In genomic region chr5:34054330-34054729, GRCh38 we compare ENCODE assay signal across 16 cellular contexts. TPM values are rescaled to one million over a fixed set of nuclear protein-coding genes. Genes with fewer than 3 reads are reported as not detected.
A peak's percentile ranks its signal among the peaks of the same experiment; 100 is the strongest.
DNase-seq lines count a peak whose midpoint lies in the region; TF ChIP-seq lines count a peak whose summit lies in the region.
"Had no signal": no experiment of that assay in that cellular context is flagged by ENCODE, and none has a peak within 500 bp of the region (broad histone marks: within the 10 kb centered on the region; RNA-seq: fewer than 3 reads in every experiment).

No MANE protein-coding gene starts in this region.

- intact Hi-C loops in colonic mucosa (cut with DNase I), result no loop called here
- intact Hi-C loops in PC-9 (cut with micrococcal nuclease; ENCODE audit: unreplicated experiment), result no loop called here

- H3K36me3 Mint-ChIP-seq in HFFc6 (ENCODE audit: low read depth) (peaks cover 5% of the 10 kb centered on the region; the same call in 1 of the 2 replicates), glutamatergic neuron (ENCODE audit: unreplicated experiment) (no peaks in the 10 kb centered on the region), neural progenitor cell (peaks cover 4% of the 10 kb centered on the region)

- TF ChIP-seq CTCF in HFFc6 (IDR thresholded peaks at IDR 0.05) (no peak), glutamatergic neuron (IDR thresholded peaks at IDR 0.05; ENCODE audit: partially characterized antibody, unreplicated experiment) (no peak), neural progenitor cell (IDR thresholded peaks at IDR 0.05) (no peak), colonic mucosa (IDR thresholded peaks at IDR 0.05) (no peak), PC-9 (conservative IDR thresholded peaks at IDR 0.05) (no peak)

- DNase-seq in HFFc6 (no peak), SJCRH30 (no peak), glutamatergic neuron (no peak), neural progenitor cell (ENCODE audit: low spot score) (no peak), RPMI8226 (no peak), NCI-H2029 (lab: John Stamatoyannopoulos, UW) (no peak), colonic mucosa (no peak), PC-9 (no peak)
- DNase-seq: Caco-2; CD4-positive, CD25-positive, alpha-beta regulatory T cell; DMS153; MG63; NCI-H1092 treated with DMSO at 0.1 percent for 48 hours; NCI-H2227 treated with DMSO at 0.1 percent for 48 hours had no signal

- no peaks in the 10 kb centered on the region for H3K27me3 ChIP-seq in SJCRH30
- no peaks in the 10 kb centered on the region for H3K27me3 ChIP-seq in neural progenitor cell
- no peaks in the 10 kb centered on the region for H3K27me3 ChIP-seq in colonic mucosa
- H3K27me3 ChIP-seq in PC-9 (ENCODE audit: insufficient read depth, low read depth), result no peaks in the 10 kb centered on the region
- H3K27me3 ChIP-seq: MG63, SJSA1 had no signal

- no TSS peak for BruUV-seq in PC-9 (replicated peaks; lab: Mats Ljungman, UMichigan)

- H3K4me2 ChIP-seq in neural progenitor cell (no peak overlapping the region), PC-9 (no peak overlapping the region)

- H3K9me3 ChIP-seq in SJCRH30 (replicated peaks) (no peaks in the 10 kb centered on the region), neural progenitor cell (ENCODE audit: low read depth) (no peaks in the 10 kb centered on the region), colonic mucosa (no peaks in the 10 kb centered on the region), PC-9 (ENCODE audit: insufficient read depth, low read depth) (no peaks in the 10 kb centered on the region)
- H3K9me3 ChIP-seq: Caco-2, MG63, SJSA1 had no signal

- POLR2A ChIA-PET in PC-9 (lab: Charles Lee; ENCODE audit: unreplicated experiment), result no interaction called here

- peak overlapping the region; percentile 65 for H3K27ac ChIP-seq in SJCRH30
- no peak overlapping the region for H3K27ac ChIP-seq in neural progenitor cell
- H3K27ac ChIP-seq in colonic mucosa, result no peak overlapping the region
- no peak overlapping the region for H3K27ac ChIP-seq in PC-9
- H3K27ac ChIP-seq: SJSA1 had no signal

- no peaks in the 10 kb centered on the region for H3F3A ChIP-seq in neural progenitor cell (ENCODE audit: low read depth)
- no peaks in the 10 kb centered on the region for H3F3A ChIP-seq in PC-9 (ENCODE audit: insufficient read depth, low read depth)

- H3K27ac Mint-ChIP-seq in HFFc6 (peak overlapping the region; percentile 81), glutamatergic neuron (ENCODE audit: unreplicated experiment) (peak overlapping the region; percentile 50), neural progenitor cell (peak overlapping the region; percentile 64)
- H3K27ac Mint-ChIP-seq: B cell; CD4-positive, CD25-positive, alpha-beta regulatory T cell had no signal

- H3K4me3 ChIP-seq in SJCRH30 (no peak overlapping the region), neural progenitor cell (no peak overlapping the region), colonic mucosa (no peak overlapping the region), PC-9 (no peak overlapping the region)
- H3K4me3 ChIP-seq: MG63, SJSA1 had no signal

- H3K36me3 ChIP-seq in SJCRH30, result no peaks in the 10 kb centered on the region
- no peaks in the 10 kb centered on the region for H3K36me3 ChIP-seq in neural progenitor cell
- no peaks in the 10 kb centered on the region for H3K36me3 ChIP-seq in colonic mucosa
- H3K36me3 ChIP-seq in PC-9 (ENCODE audit: low read depth), result no peaks in the 10 kb centered on the region
- H3K36me3 ChIP-seq: MG63, SJSA1 had no signal

- no peaks in the 10 kb centered on the region for H3K9me2 ChIP-seq in PC-9 (ENCODE audit: insufficient read depth)

- H2AFZ ChIP-seq in neural progenitor cell (replicated peaks) (no peak overlapping the region), PC-9 (no peak overlapping the region)

- CTCF ChIA-PET in PC-9 (lab: Charles Lee), result no interaction called here

- H3K79me2 ChIP-seq in neural progenitor cell (ENCODE audit: low read depth) (no peaks in the 10 kb centered on the region), PC-9 (ENCODE audit: low read depth) (no peaks in the 10 kb centered on the region)

- H3K27me3 Mint-ChIP-seq in HFFc6 (ENCODE audit: insufficient read depth) (no peaks in the 10 kb centered on the region; the same call in none of the 2 replicates), glutamatergic neuron (ENCODE audit: unreplicated experiment) (peaks cover 4% of the 10 kb centered on the region), neural progenitor cell (ENCODE audit: insufficient read depth, low read depth) (no peaks in the 10 kb centered on the region)
- H3K27me3 Mint-ChIP-seq: B cell; CD4-positive, CD25-positive, alpha-beta regulatory T cell had no signal

- H4K20me1 ChIP-seq in neural progenitor cell (ENCODE audit: low read depth) (no peaks in the 10 kb centered on the region), PC-9 (ENCODE audit: insufficient read depth) (no peaks in the 10 kb centered on the region)

- no peak overlapping the region for H3K4me3 Mint-ChIP-seq in HFFc6
- no peak overlapping the region for H3K4me3 Mint-ChIP-seq in glutamatergic neuron (ENCODE audit: unreplicated experiment)
- no peak overlapping the region for H3K4me3 Mint-ChIP-seq in neural progenitor cell
- H3K4me3 Mint-ChIP-seq: B cell; CD4-positive, CD25-positive, alpha-beta regulatory T cell had no signal

- no peak overlapping the region for H3K9ac ChIP-seq in neural progenitor cell
- no peak overlapping the region for H3K9ac ChIP-seq in colonic mucosa (ENCODE audit: low read depth in 2 of 2, low read length in 2 of 2)

- H3K4me1 ChIP-seq in SJCRH30 (peaks cover 32% of the 10 kb centered on the region), neural progenitor cell (peaks cover 12% of the 10 kb centered on the region), colonic mucosa (no peaks in the 10 kb centered on the region), PC-9 (replicated peaks; ENCODE audit: insufficient read depth) (no peaks in the 10 kb centered on the region)
- H3K4me1 ChIP-seq: Caco-2 had no signal

- H3K9me3 Mint-ChIP-seq in HFFc6 (no peaks in the 10 kb centered on the region), glutamatergic neuron (ENCODE audit: unreplicated experiment) (peaks cover 2% of the 10 kb centered on the region), neural progenitor cell (no peaks in the 10 kb centered on the region)

- H3K4me1 Mint-ChIP-seq in HFFc6 (ENCODE audit: low read depth) (peaks cover 43% of the 10 kb centered on the region), glutamatergic neuron (ENCODE audit: low read depth, unreplicated experiment) (peaks cover 22% of the 10 kb centered on the region), neural progenitor cell (peaks cover 42% of the 10 kb centered on the region)
- H3K4me1 Mint-ChIP-seq: B cell; CD4-positive, CD25-positive, alpha-beta regulatory T cell had no signal

RNA-seq across cellular contexts. Expression of gene C1QTNF3, which starts 11.3 kb away (rescaled TPM):
- total RNA-seq in HFFc6 (2021; fragmentation: NEBNext Ultra II Directional; extraction: Animal tissue kit (Norgen Biotek cat#: 25700)), result under 1 TPM; 0.40 to 0.62 (median 0.50) TPM
- 16.1 and 16.9 TPM in 2 replicates for total RNA-seq in SJCRH30 (2014; rRNA removed; shearing (Covaris generic))
- 9.0 TPM for total RNA-seq in glutamatergic neuron (ENCODE audit: unreplicated experiment)
- total RNA-seq in neural progenitor cell (ENCODE audit: low replicate concordance), result 4.8 and 6.4 TPM in 2 replicates
- 1 to 10 TPM; 2.7 to 4.6 TPM for total RNA-seq in colonic mucosa
- total RNA-seq in PC-9 (2021), result 8.3 and 9.4 TPM in 2 replicates

RNA-seq across cellular contexts. Expression of gene AMACR, which starts 46.5 kb away (rescaled TPM):
- 10 to 100 TPM in 1 of 6 experiments, 1 to 10 TPM in 5; 8.1 to 16.8 (median 8.9) TPM for total RNA-seq in HFFc6 (2021; fragmentation: NEBNext Ultra II Directional; extraction: Animal tissue kit (Norgen Biotek cat#: 25700))
- total RNA-seq in SJCRH30 (2014; rRNA removed; shearing (Covaris generic)), result 7.4 and 9.5 TPM in 2 replicates
- total RNA-seq in glutamatergic neuron (ENCODE audit: unreplicated experiment) (9.0 TPM), neural progenitor cell (ENCODE audit: low replicate concordance) (14.9 and 16.8 TPM in 2 replicates), colonic mucosa (10 to 100 TPM; 50.3 to 67.9 TPM), PC-9 (2021) (31.1 and 31.2 TPM in 2 replicates)
